22 cellular contexts compared by ENCODE assay signal in genomic region chr1:81824759-81825158, GRCh38. TPM values are rescaled to one million over a fixed set of nuclear protein-coding genes. Genes with fewer than 3 reads are reported as not detected.
"Had no signal": no experiment of that assay in that cellular context is flagged by ENCODE, and none has a peak within 500 bp of the region (broad histone marks: within the 10 kb centered on the region; RNA-seq: fewer than 3 reads in every experiment).

No MANE protein-coding gene starts in this region.

- H3K9me3 ChIP-seq: SK-N-SH had no signal

- H3K4me3 ChIP-seq: K562 had no signal

- DNase-seq: Kasumi-1, MM.1S, NCI-H1092 treated with DMSO at 0.1 percent for 48 hours, NCI-H1436, NCI-H187, NCI-H2029, NCI-H2081 treated with DMSO at 0.1 percent for 48 hours, NCI-H2171, NCI-H226, NCI-H446, NCI-H510A, NCI-H524 treated with DMSO at 0.1 percent for 48 hours, NCI-H69, NCI-H774, RPMI8226, SHP77, SK-N-SH, SW 1271 had no signal

- H3K9me3 Mint-ChIP-seq: IgD-negative memory B cell had no signal

- H3K27me3 Mint-ChIP-seq: IgD-negative memory B cell had no signal

- H3K27ac ChIP-seq: HL-60, KMS-11 had no signal

- H3K9ac ChIP-seq: KMS-11, SK-N-SH had no signal

- ATAC-seq: K562 had no signal

- H3K27ac Mint-ChIP-seq: IgD-negative memory B cell had no signal

- H3K4me3 Mint-ChIP-seq: IgD-negative memory B cell had no signal

- H3K4me1 Mint-ChIP-seq: IgD-negative memory B cell had no signal

- H3K36me3 Mint-ChIP-seq: IgD-negative memory B cell had no signal

- H3K4me2 ChIP-seq: KMS-11, SK-N-SH had no signal

RNA-seq across cellular contexts. Expression of gene ADGRL2, which starts 24.0 kb away (rescaled TPM):
- polyA plus RNA-seq: IgD-negative memory B cell had no signal
